Comparison of ENCODE assay signal across 8 cellular contexts in genomic region chr20:47357296-47358051, GRCh38.
A peak's percentile ranks its signal among the peaks of the same experiment; 100 is the strongest.
DNase-seq lines count a peak whose midpoint lies in the region; ATAC-seq lines count a peak whose summit lies in the region.

No MANE protein-coding gene starts in this region.

- DNase-seq in NCI-H748 (lab: John Stamatoyannopoulos, UW; ENCODE audit: unreplicated experiment) = peak; percentile 69
- no peak for DNase-seq in NCI-H748 treated with DMSO at 0.1 percent for 48 hours (lab: John Stamatoyannopoulos, UW)
- peak; percentile 70 for DNase-seq in NCI-H446 treated with DMSO at 0.1 percent for 48 hours (lab: John Stamatoyannopoulos, UW)
- peak; percentile 50 to 57 for DNase-seq in activated CD4-positive, alpha-beta T cell treated with anti-CD3 and anti-CD28 coated beads, Interleukin-2, amount 50 U/mL, for 24 hours (ENCODE audit: low read depth in 1 of 2, low spot score in 1 of 2)
- DNase-seq in ecto neural progenitor cell (ENCODE audit: low spot score) = peak; percentile 83
- DNase-seq in medulla oblongata (ENCODE audit: extremely low spot score) = peak; percentile 84
- DNase-seq in stimulated activated CD4-positive, alpha-beta T cell treated with anti-CD3 and anti-CD28 coated beads, TNF-alpha, amount 100 ng/mL, for 4 hours (ENCODE audit: low read depth in 3 of 3) = peak; percentile 31 to 50 (median 32)

- peak; percentile 43 for ATAC-seq in HG03103 (IDR thresholded peaks at IDR 0.05; ENCODE audit: low read depth, unreplicated experiment)
